ENCODE assay signal across 8 cellular contexts in genomic region chr6:17601389-17601703, GRCh38. TPM values are rescaled to one million over a fixed set of nuclear protein-coding genes. Genes with fewer than 3 reads are reported as not detected.
A peak's percentile ranks its signal among the peaks of the same experiment; 100 is the strongest.
DNase-seq lines count a peak whose midpoint lies in the region; ATAC-seq and TF ChIP-seq lines count a peak whose summit lies in the region.

No MANE protein-coding gene starts in this region.

- TF ChIP-seq POLR2A in gastroesophageal sphincter (IDR thresholded peaks at IDR 0.05) (no peak), GM18505 (IDR thresholded peaks at IDR 0.05; ENCODE audit: borderline replicate concordance, extremely low read depth, insufficient read depth, insufficient read length) (no peak)

- peaks cover 6% of the 10 kb centered on the region for H3K4me1 ChIP-seq in HAP-1
- peaks cover 0 to 23% (median 3%) of the 10 kb centered on the region in 3 donors for H3K4me1 ChIP-seq in gastroesophageal sphincter
- H3K4me1 ChIP-seq in skeletal muscle satellite cell (ENCODE audit: control insufficient read depth, insufficient read depth, low read length) = peaks cover 8% of the 10 kb centered on the region

- H3K36me3 ChIP-seq in HAP-1 (replicated peaks) = peaks cover 4% of the 10 kb centered on the region
- H3K36me3 ChIP-seq in gastroesophageal sphincter = peaks cover 0 to 30% of the 10 kb centered on the region in 2 donors
- H3K36me3 ChIP-seq in skeletal muscle satellite cell (ENCODE audit: insufficient read depth, low read length) = peaks cover under 1% of the 10 kb centered on the region

- ATAC-seq in gastroesophageal sphincter = no peak
- no peak for ATAC-seq in HG02938 (IDR thresholded peaks at IDR 0.05; ENCODE audit: unreplicated experiment)
- no peak for ATAC-seq in GM18505 (IDR thresholded peaks at IDR 0.05; ENCODE audit: unreplicated experiment)

- TF ChIP-seq CTCF in VCaP (conservative IDR thresholded peaks at IDR 0.05) (no peak), gastroesophageal sphincter (IDR thresholded peaks at IDR 0.05) (no peak)

- peak overlapping the region; percentile 94 for H3K4me2 ChIP-seq in skeletal muscle satellite cell (ENCODE audit: low read length)

- no peaks in the 10 kb centered on the region for H3K27me3 ChIP-seq in HAP-1 (ENCODE audit: low read depth)
- H3K27me3 ChIP-seq in gastroesophageal sphincter = no peaks in the 10 kb centered on the region
- no peaks in the 10 kb centered on the region for H3K27me3 ChIP-seq in skeletal muscle satellite cell (ENCODE audit: control insufficient read depth, insufficient read depth, low read length)

- TF ChIP-seq EP300 in gastroesophageal sphincter (IDR thresholded peaks at IDR 0.05) = no peak

- H3K4me3 ChIP-seq in HAP-1 (peak overlapping the region; percentile 65), gastroesophageal sphincter (peak overlapping the region; percentile 81 to 86), skeletal muscle satellite cell (ENCODE audit: low read length) (peak overlapping the region; percentile 83)

- H3K9me3 ChIP-seq in HAP-1 (no peaks in the 10 kb centered on the region), gastroesophageal sphincter (no peaks in the 10 kb centered on the region), skeletal muscle satellite cell (replicated peaks; ENCODE audit: low read length) (no peaks in the 10 kb centered on the region)

- H3K27ac ChIP-seq in VCaP (peak overlapping the region; percentile 72), gastroesophageal sphincter (peak overlapping the region; percentile 88 to 99 (median 96))

- peak overlapping the region; percentile 85 for H3K9ac ChIP-seq in skeletal muscle satellite cell (ENCODE audit: low read depth, low read length)

- 3 to 8% methylated on average over 5 of the region's 5 CpGs for WGBS in gastroesophageal sphincter (ENCODE audit: low coverage in 1 of 2), 2 donors

- in situ Hi-C loops in HAP-1 (cut with MboI; ENCODE audit: low sequenced_read_pairs) = no loop called here

- DNase-seq in HAP-1 (ENCODE audit: low spot score in 2 of 2) (no peak), ecto neural progenitor cell (ENCODE audit: low spot score) (no peak), SHP77 treated with DMSO at 0.1 percent for 48 hours (lab: John Stamatoyannopoulos, UW) (no peak)

RNA-seq across cellular contexts. Expression of gene FAM8A1, which starts 1.2 kb away (rescaled TPM):
- total RNA-seq in gastroesophageal sphincter = 10 to 100 TPM; 38.1 to 55.2 (median 45.9) TPM
- total RNA-seq in skeletal muscle satellite cell (2012; rRNA removed) = 13.9 and 15.1 TPM in 2 replicates
